1 cellular context compared by ENCODE assay signal in genomic region chr2:226337941-226338605, GRCh38.
TF ChIP-seq lines count a peak whose summit lies in the region.

No MANE protein-coding gene starts in this region.

TF ChIP-seq in HCT116, 20 proteins besides CTCF, POLR2A, EP300 and RAD21:
- TF ChIP-seq FOSL1 (IDR thresholded peaks at IDR 0.05; ENCODE audit: low read depth): no peak
- no peak for TF ChIP-seq YY1 (IDR thresholded peaks at IDR 0.05; ENCODE audit: extremely low read depth, insufficient replicate concordance, low read depth, low read length)
- TF ChIP-seq, protein P1, sequence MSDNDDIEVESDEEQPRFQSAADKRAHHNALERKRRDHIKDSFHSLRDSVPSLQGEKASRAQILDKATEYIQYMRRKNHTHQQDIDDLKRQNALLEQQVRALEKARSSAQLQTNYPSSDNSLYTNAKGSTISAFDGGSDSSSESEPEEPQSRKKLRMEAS (IDR thresholded peaks at IDR 0.05): no peak
- no peak for TF ChIP-seq EGR1 (IDR thresholded peaks at IDR 0.05; ENCODE audit: low read depth)
- no peak for TF ChIP-seq ZNF274 (IDR thresholded peaks at IDR 0.05; ENCODE audit: low read depth, low read length)
- no peak for TF ChIP-seq SIN3A (IDR thresholded peaks at IDR 0.05; ENCODE audit: low read depth)
- TF ChIP-seq SRF (IDR thresholded peaks at IDR 0.05; ENCODE audit: low read depth): no peak
- no peak for TF ChIP-seq POLR2AphosphoS5 (IDR thresholded peaks at IDR 0.05; ENCODE audit: low read depth, low read length)
- TF ChIP-seq TCF7L2 (IDR thresholded peaks at IDR 0.05; ENCODE audit: borderline replicate concordance, extremely low read depth, insufficient read depth, insufficient read length): no peak
- no peak for TF ChIP-seq ZFX (IDR thresholded peaks at IDR 0.05)
- TF ChIP-seq, protein P2, sequence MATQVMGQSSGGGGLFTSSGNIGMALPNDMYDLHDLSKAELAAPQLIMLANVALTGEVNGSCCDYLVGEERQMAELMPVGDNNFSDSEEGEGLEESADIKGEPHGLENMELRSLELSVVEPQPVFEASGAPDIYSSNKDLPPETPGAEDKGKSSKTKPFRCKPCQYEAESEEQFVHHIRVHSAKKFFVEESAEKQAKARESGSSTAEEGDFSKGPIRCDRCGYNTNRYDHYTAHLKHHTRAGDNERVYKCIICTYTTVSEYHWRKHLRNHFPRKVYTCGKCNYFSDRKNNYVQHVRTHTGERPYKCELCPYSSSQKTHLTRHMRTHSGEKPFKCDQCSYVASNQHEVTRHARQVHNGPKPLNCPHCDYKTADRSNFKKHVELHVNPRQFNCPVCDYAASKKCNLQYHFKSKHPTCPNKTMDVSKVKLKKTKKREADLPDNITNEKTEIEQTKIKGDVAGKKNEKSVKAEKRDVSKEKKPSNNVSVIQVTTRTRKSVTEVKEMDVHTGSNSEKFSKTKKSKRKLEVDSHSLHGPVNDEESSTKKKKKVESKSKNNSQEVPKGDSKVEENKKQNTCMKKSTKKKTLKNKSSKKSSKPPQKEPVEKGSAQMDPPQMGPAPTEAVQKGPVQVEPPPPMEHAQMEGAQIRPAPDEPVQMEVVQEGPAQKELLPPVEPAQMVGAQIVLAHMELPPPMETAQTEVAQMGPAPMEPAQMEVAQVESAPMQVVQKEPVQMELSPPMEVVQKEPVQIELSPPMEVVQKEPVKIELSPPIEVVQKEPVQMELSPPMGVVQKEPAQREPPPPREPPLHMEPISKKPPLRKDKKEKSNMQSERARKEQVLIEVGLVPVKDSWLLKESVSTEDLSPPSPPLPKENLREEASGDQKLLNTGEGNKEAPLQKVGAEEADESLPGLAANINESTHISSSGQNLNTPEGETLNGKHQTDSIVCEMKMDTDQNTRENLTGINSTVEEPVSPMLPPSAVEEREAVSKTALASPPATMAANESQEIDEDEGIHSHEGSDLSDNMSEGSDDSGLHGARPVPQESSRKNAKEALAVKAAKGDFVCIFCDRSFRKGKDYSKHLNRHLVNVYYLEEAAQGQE (IDR thresholded peaks at IDR 0.05; ENCODE audit: low read depth): no peak
- TF ChIP-seq SP1 (IDR thresholded peaks at IDR 0.05; ENCODE audit: low read depth): no peak
- no peak for TF ChIP-seq CBX3 (IDR thresholded peaks at IDR 0.05; ENCODE audit: low read depth)
- no peak for TF ChIP-seq EZH2phosphoT487 (IDR thresholded peaks at IDR 0.05; ENCODE audit: borderline replicate concordance)
- TF ChIP-seq JUND (IDR thresholded peaks at IDR 0.05): no peak
- TF ChIP-seq, protein P3, sequence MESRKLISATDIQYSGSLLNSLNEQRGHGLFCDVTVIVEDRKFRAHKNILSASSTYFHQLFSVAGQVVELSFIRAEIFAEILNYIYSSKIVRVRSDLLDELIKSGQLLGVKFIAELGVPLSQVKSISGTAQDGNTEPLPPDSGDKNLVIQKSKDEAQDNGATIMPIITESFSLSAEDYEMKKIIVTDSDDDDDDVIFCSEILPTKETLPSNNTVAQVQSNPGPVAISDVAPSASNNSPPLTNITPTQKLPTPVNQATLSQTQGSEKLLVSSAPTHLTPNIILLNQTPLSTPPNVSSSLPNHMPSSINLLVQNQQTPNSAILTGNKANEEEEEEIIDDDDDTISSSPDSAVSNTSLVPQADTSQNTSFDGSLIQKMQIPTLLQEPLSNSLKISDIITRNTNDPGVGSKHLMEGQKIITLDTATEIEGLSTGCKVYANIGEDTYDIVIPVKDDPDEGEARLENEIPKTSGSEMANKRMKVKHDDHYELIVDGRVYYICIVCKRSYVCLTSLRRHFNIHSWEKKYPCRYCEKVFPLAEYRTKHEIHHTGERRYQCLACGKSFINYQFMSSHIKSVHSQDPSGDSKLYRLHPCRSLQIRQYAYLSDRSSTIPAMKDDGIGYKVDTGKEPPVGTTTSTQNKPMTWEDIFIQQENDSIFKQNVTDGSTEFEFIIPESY (IDR thresholded peaks at IDR 0.05; ENCODE audit: extremely low read depth, insufficient replicate concordance, low read length): no peak
- TF ChIP-seq, protein P4, sequence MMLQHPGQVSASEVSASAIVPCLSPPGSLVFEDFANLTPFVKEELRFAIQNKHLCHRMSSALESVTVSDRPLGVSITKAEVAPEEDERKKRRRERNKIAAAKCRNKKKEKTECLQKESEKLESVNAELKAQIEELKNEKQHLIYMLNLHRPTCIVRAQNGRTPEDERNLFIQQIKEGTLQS (IDR thresholded peaks at IDR 0.05): no peak
- TF ChIP-seq EZH2 (IDR thresholded peaks at IDR 0.05): no peak
- no peak for TF ChIP-seq ELF1 (IDR thresholded peaks at IDR 0.05; ENCODE audit: borderline replicate concordance, low read depth)
- TF ChIP-seq CEBPB (IDR thresholded peaks at IDR 0.05; ENCODE audit: low read depth): no peak
